ENCODE assay signal across 8 cellular contexts in the genomic region with DNA sequence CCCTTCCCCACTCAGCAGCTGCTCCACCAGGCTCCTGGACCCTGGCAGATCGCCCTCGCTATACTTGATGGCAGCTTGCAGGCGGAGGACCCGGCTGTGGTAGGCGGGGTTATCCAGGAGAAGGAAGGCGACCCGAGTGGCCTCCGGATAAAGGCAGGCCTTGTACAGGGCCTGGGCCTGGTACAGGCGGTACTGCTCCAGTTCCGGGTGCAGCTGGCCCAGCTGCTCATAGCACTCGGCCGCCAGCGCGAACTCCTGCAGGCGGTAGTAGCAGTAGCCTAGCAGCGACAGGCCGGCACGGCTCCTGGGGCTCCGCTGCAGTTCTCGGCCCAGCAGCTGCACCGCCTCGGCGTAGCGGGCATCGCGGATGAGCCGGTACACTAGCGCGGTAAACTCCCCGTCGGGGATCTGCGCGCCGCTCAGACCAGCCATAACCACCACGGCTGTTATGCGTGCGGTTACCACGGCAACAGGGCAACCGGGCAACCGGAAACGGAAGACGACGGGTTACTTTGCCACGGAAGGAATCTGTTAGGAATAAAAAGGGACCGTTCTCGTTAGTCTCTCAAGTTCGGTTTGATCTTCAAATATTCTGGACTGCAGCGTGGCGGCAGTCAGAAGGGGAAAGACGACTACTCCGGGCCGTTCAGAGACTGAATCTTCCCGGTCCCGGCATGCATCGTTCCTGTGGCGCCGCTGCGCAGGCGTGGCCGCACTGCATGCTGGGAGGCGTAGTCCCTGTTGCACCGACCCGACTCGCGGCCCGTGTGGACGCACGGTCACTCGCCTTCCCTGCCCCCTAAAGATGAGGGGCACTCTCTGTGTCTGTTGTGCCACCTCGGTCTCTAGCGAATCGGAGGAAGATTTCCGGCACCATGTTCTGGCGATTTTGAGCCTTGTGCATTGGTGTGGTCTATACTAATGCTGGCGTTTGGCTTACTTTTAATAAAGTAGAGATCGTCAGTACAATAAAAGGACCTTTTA.
A peak's percentile ranks its signal among the peaks of the same experiment; 100 is the strongest.
DNase-seq lines count a peak whose midpoint lies in the region; ATAC-seq, FAIRE-seq and TF ChIP-seq lines count a peak whose summit lies in the region.

No MANE protein-coding gene starts in this region.

- no peaks in the 10 kb centered on the region for H3K9me3 ChIP-seq in T-helper 17 cell (ENCODE audit: control insufficient read depth, low read length, poor library complexity, severe bottlenecking)
- H3K9me3 ChIP-seq in right cardiac atrium (ENCODE audit: control insufficient read depth, low read length) = no peaks in the 10 kb centered on the region
- no peaks in the 10 kb centered on the region for H3K9me3 ChIP-seq in psoas muscle

- 3% methylated on average over 76 of the region's 76 CpGs for WGBS in right cardiac atrium
- 2 to 3% (median 2%) methylated on average over 70 to 76 of the region's 76 CpGs for WGBS in psoas muscle, 3 donors

- DNase-seq in NCI-H1694 treated with DMSO at 0.1 percent for 48 hours (lab: John Stamatoyannopoulos, UW) (peak; percentile 83), T-helper 17 cell (peak; percentile 76 to 88 (median 81)), anterior cingulate cortex (lab: John Stamatoyannopoulos, UW) (peak; percentile 61 to 98 (median 92)), right cardiac atrium (peak; percentile 93 to 97 (median 96)), psoas muscle (peak; percentile 93 to 96), urothelium cell line (ENCODE audit: low spot score) (peak; percentile 94)

- TF ChIP-seq POLR2A in GM15510 (IDR thresholded peaks at IDR 0.05; ENCODE audit: borderline replicate concordance, extremely low read depth, insufficient read length) = peak; percentile 76

- H3K27ac ChIP-seq in right cardiac atrium (ENCODE audit: low read length) = peak overlapping the region; percentile 94
- H3K27ac ChIP-seq in psoas muscle = peak overlapping the region; percentile 97

- FAIRE-seq in urothelium cell line (lab: Jason Lieb, UNC) = peak; percentile 61

- ATAC-seq in HG02870 (IDR thresholded peaks at IDR 0.05; ENCODE audit: unreplicated experiment) (peak; percentile 98), T-helper 17 cell (peak; percentile 94), right cardiac atrium (peak; percentile 98 to 99), psoas muscle (peak; percentile 97 to 99 (median 98))

- H3K27ac Mint-ChIP-seq in T-helper 17 cell = peak overlapping the region; percentile 99

- H3K4me3 ChIP-seq in right cardiac atrium (ENCODE audit: low read length) (peak overlapping the region; percentile 69), psoas muscle (peak overlapping the region; percentile 77)

- H3K4me1 ChIP-seq in right cardiac atrium (ENCODE audit: control insufficient read depth, insufficient read depth, low read length) (no peaks in the 10 kb centered on the region), psoas muscle (no peaks in the 10 kb centered on the region)

- intact Hi-C loops in right cardiac atrium (cut with DNase I) = loop anchor here in 1 of 4 donors (10.0 kb wide), 2 partner anchors 134 to 284 kb away; no protein-coding TSS in a partner anchor
- intact Hi-C loops in psoas muscle (cut with DNase I) = loop anchor here in 1 of 2 donors (5.0 kb wide), 1 partner anchor 66 kb away; a partner anchor contains a TSS

- TF ChIP-seq CTCF in psoas muscle (IDR thresholded peaks at IDR 0.05) = no peak

- H3K4me1 Mint-ChIP-seq in T-helper 17 cell = peaks cover 5% of the 10 kb centered on the region

- H3K4me3 Mint-ChIP-seq in T-helper 17 cell = peak overlapping the region; percentile 93

- peaks cover 2% of the 10 kb centered on the region for H3K36me3 Mint-ChIP-seq in T-helper 17 cell (ENCODE audit: low read depth)

- H3K27me3 ChIP-seq in right cardiac atrium (ENCODE audit: control insufficient read depth, insufficient read depth) = no peaks in the 10 kb centered on the region
- no peaks in the 10 kb centered on the region for H3K27me3 ChIP-seq in psoas muscle (ENCODE audit: insufficient read depth in 3 of 3, low read length in 2 of 3)

- peaks cover 5% of the 10 kb centered on the region for H3K27me3 Mint-ChIP-seq in T-helper 17 cell

- H3K36me3 ChIP-seq in psoas muscle (ENCODE audit: insufficient read depth in 1 of 2, low read depth in 1 of 2) = no peaks in the 10 kb centered on the region

Comparison
In these comparisons a context has a peak if more than half of its experiments do, and no peak if none do; other contexts are left out.
1. Peak in every context shown above with its lines: DNase-seq, ATAC-seq, H3K4me3 ChIP-seq and H3K27ac ChIP-seq.